20 cellular contexts compared by ENCODE assay signal in genomic region chr3:110811050-110811449, GRCh38.
A peak's percentile ranks its signal among the peaks of the same experiment; 100 is the strongest.
DNase-seq lines count a peak whose midpoint lies in the region; ATAC-seq, FAIRE-seq and TF ChIP-seq lines count a peak whose summit lies in the region.
"Had no signal": no experiment of that assay in that cellular context is flagged by ENCODE, and none has a peak within 500 bp of the region (broad histone marks: within the 10 kb centered on the region; RNA-seq: fewer than 3 reads in every experiment).

No MANE protein-coding gene starts in this region.

- H3K4me2 ChIP-seq in GM23248 (ENCODE audit: unreplicated experiment) = peak overlapping the region; percentile 48
- H3K4me2 ChIP-seq in astrocyte (ENCODE audit: low read length) = no peak overlapping the region
- H3K4me2 ChIP-seq in osteoblast (ENCODE audit: insufficient read depth, low read length) = no peak overlapping the region
- H3K4me2 ChIP-seq in hepatocyte = no peak overlapping the region

- 0 out of 2 replicates have a peak overlapping the region, but pooled peaks have one; percentile 1 for H2AFZ ChIP-seq in GM23248
- no peak overlapping the region for H2AFZ ChIP-seq in astrocyte (ENCODE audit: low read depth, low read length)
- no peak overlapping the region for H2AFZ ChIP-seq in osteoblast (ENCODE audit: low read length)
- no peak overlapping the region for H2AFZ ChIP-seq in hepatocyte

- no peak for ATAC-seq in GM18907 (IDR thresholded peaks at IDR 0.05; ENCODE audit: unreplicated experiment)
- ATAC-seq: activated naive CD8-positive, alpha-beta T cell treated with anti-CD3 and anti-CD28 coated beads, Interleukin-2, amount 50 U/mL, for 24 hours; left lung; stimulated activated naive B cell treated with anti-CD40 and anti-IgM and Interleukin-4, amounts not matched to agents 10 μg/mL and 1 μg/mL and 100 μg/mL, for 72 hours had no signal

- in situ Hi-C loops in GM23248 (cut with MboI) (no loop called here), KBM-7 (cut with MboI; ENCODE audit: low pct_unique_long_range_greater_than_20kb, low sequenced_read_pairs) (no loop called here)

- H3K36me3 ChIP-seq in GM23248 (ENCODE audit: low read depth) = no peaks in the 10 kb centered on the region
- no peaks in the 10 kb centered on the region for H3K36me3 ChIP-seq in astrocyte (ENCODE audit: insufficient read depth, low read length)
- H3K36me3 ChIP-seq in osteoblast (ENCODE audit: insufficient read depth, low read length) = no peaks in the 10 kb centered on the region
- H3K36me3 ChIP-seq in hepatocyte (replicated peaks; ENCODE audit: insufficient read depth, low read depth) = no peaks in the 10 kb centered on the region
- H3K36me3 ChIP-seq: left lung, right atrium auricular region, thyroid gland had no signal

- H3K27me3 ChIP-seq in GM23248 (replicated peaks; ENCODE audit: insufficient read depth) (no peaks in the 10 kb centered on the region), astrocyte (ENCODE audit: insufficient read depth, low read length) (no peaks in the 10 kb centered on the region), osteoblast (ENCODE audit: insufficient read depth, low read length) (no peaks in the 10 kb centered on the region), hepatocyte (no peaks in the 10 kb centered on the region)
- H3K27me3 ChIP-seq: left lung, right atrium auricular region, thyroid gland had no signal

- TF ChIP-seq CTCF in astrocyte (IDR thresholded peaks at IDR 0.05; ENCODE audit: insufficient read depth, low read depth, low read length) = no peak
- no peak for TF ChIP-seq CTCF in foreskin fibroblast (IDR thresholded peaks at IDR 0.05; ENCODE audit: low read depth, low read length)
- no peak for TF ChIP-seq CTCF in osteoblast (IDR thresholded peaks at IDR 0.05; ENCODE audit: extremely low read depth, low read depth, low read length)
- TF ChIP-seq CTCF in hepatocyte (IDR thresholded peaks at IDR 0.05; ENCODE audit: poor library complexity) = no peak

- H3F3A ChIP-seq in GM23248 (ENCODE audit: insufficient read depth) = peaks cover 35% of the 10 kb centered on the region

- H3K79me2 ChIP-seq in GM23248 (ENCODE audit: insufficient read depth) = no peaks in the 10 kb centered on the region
- no peaks in the 10 kb centered on the region for H3K79me2 ChIP-seq in astrocyte (ENCODE audit: insufficient read depth, low read length)
- no peaks in the 10 kb centered on the region for H3K79me2 ChIP-seq in osteoblast (ENCODE audit: insufficient read depth, low read length)
- no peaks in the 10 kb centered on the region for H3K79me2 ChIP-seq in hepatocyte

- H3K4me3 ChIP-seq in GM23248 = no peak overlapping the region
- H3K4me3 ChIP-seq in astrocyte (ENCODE audit: insufficient read depth, low read depth, low read length) = no peak overlapping the region
- no peak overlapping the region for H3K4me3 ChIP-seq in foreskin fibroblast (ENCODE audit: low read depth in 1 of 2, low read length in 2 of 2)
- H3K4me3 ChIP-seq in osteoblast (ENCODE audit: insufficient read depth, low read length) = no peak overlapping the region
- no peak overlapping the region for H3K4me3 ChIP-seq in hepatocyte
- H3K4me3 ChIP-seq: left lung, right atrium auricular region, thyroid gland had no signal

- H3K4me1 Mint-ChIP-seq in astrocyte (ENCODE audit: low read depth, unreplicated experiment) = peaks cover 50% of the 10 kb centered on the region
- H3K4me1 Mint-ChIP-seq: stimulated activated naive B cell treated with anti-CD40 and anti-IgM and Interleukin-4, amounts not matched to agents 10 μg/mL and 1 μg/mL and 100 μg/mL, for 72 hours had no signal

- peak overlapping the region; percentile 36 for H3K27ac Mint-ChIP-seq in astrocyte (ENCODE audit: unreplicated experiment)
- H3K27ac Mint-ChIP-seq: activated naive CD8-positive, alpha-beta T cell treated with anti-CD3 and anti-CD28 coated beads, Interleukin-2, amount 50 U/mL, for 24 hours; activated T-helper 2 cell treated with anti-CD3 and anti-CD28 coated beads, Interferon-gamma antibody, Interleukin-2, Interleukin-4, amounts not matched to agents 10 μg/mL and 5 μg/mL and 100 μg/mL, durations not matched to agents 14 hours and 24 hours and 36 hours; stimulated activated naive B cell treated with anti-CD40 and anti-IgM and Interleukin-4, amounts not matched to agents 10 μg/mL and 1 μg/mL and 100 μg/mL, for 72 hours had no signal

- no peaks in the 10 kb centered on the region for H3K36me3 Mint-ChIP-seq in astrocyte (ENCODE audit: low read depth, unreplicated experiment)
- H3K36me3 Mint-ChIP-seq: stimulated activated naive B cell treated with anti-CD40 and anti-IgM and Interleukin-4, amounts not matched to agents 10 μg/mL and 1 μg/mL and 100 μg/mL, for 72 hours had no signal

- H3K4me1 ChIP-seq in GM23248 (ENCODE audit: insufficient read depth) = peaks cover 66% of the 10 kb centered on the region
- peaks cover 38% of the 10 kb centered on the region for H3K4me1 ChIP-seq in astrocyte (ENCODE audit: insufficient read depth, low read length)
- peaks cover 43% of the 10 kb centered on the region for H3K4me1 ChIP-seq in osteoblast (ENCODE audit: insufficient read depth, low read length)
- H3K4me1 ChIP-seq in hepatocyte (ENCODE audit: insufficient read depth) = peaks cover 11% of the 10 kb centered on the region
- H3K4me1 ChIP-seq: left lung, right atrium auricular region, thyroid gland had no signal

- H3K27me3 Mint-ChIP-seq in astrocyte (ENCODE audit: low read depth, unreplicated experiment) = no peaks in the 10 kb centered on the region
- H3K27me3 Mint-ChIP-seq: stimulated activated naive B cell treated with anti-CD40 and anti-IgM and Interleukin-4, amounts not matched to agents 10 μg/mL and 1 μg/mL and 100 μg/mL, for 72 hours had no signal

- H3K9me2 ChIP-seq in GM23248 (ENCODE audit: insufficient read depth) (no peaks in the 10 kb centered on the region), hepatocyte (replicated peaks; ENCODE audit: insufficient read depth) (no peaks in the 10 kb centered on the region)

- FAIRE-seq in astrocyte (lab: Jason Lieb, UNC) = peak; percentile 93

- no peak overlapping the region for H3K4me3 Mint-ChIP-seq in astrocyte (ENCODE audit: unreplicated experiment)
- H3K4me3 Mint-ChIP-seq: activated naive CD8-positive, alpha-beta T cell treated with anti-CD3 and anti-CD28 coated beads, Interleukin-2, amount 50 U/mL, for 24 hours; stimulated activated naive B cell treated with anti-CD40 and anti-IgM and Interleukin-4, amounts not matched to agents 10 μg/mL and 1 μg/mL and 100 μg/mL, for 72 hours had no signal

- DNase-seq in GM23248 (peak; percentile 67), astrocyte (ENCODE audit: low read depth) (peak; percentile 75), foreskin fibroblast (peak; percentile 37 to 65), osteoblast (ENCODE audit: insufficient read length, low spot score, missing footprints) (no peak), KBM-7 (no peak), hepatocyte (ENCODE audit: low spot score) (no peak), DMS79 treated with DMSO at 0.1 percent for 48 hours (lab: John Stamatoyannopoulos, UW) (no peak)
- DNase-seq: activated CD4-positive, alpha-beta T cell treated with anti-CD3 and anti-CD28 coated beads for 48 hours; activated naive CD8-positive, alpha-beta T cell treated with anti-CD3 and anti-CD28 coated beads, Interleukin-2, amount 50 U/mL, for 24 hours; EL; left lung; NCI-H1105 treated with DMSO at 0.1 percent for 48 hours; NCI-H2081 treated with DMSO at 0.1 percent for 48 hours; nucleus accumbens; stimulated activated naive B cell treated with anti-CD40 and anti-IgM and Interleukin-4, amounts not matched to agents 10 μg/mL and 1 μg/mL and 100 μg/mL, for 72 hours; thyroid gland had no signal

- H4K20me1 ChIP-seq in GM23248 (ENCODE audit: insufficient read depth) (no peaks in the 10 kb centered on the region), astrocyte (ENCODE audit: insufficient read depth, low read length) (no peaks in the 10 kb centered on the region), osteoblast (ENCODE audit: insufficient read depth, low read length) (no peaks in the 10 kb centered on the region), hepatocyte (ENCODE audit: insufficient read depth, poor library complexity, severe bottlenecking) (no peaks in the 10 kb centered on the region)

- no peaks in the 10 kb centered on the region for H3K9me3 Mint-ChIP-seq in astrocyte (ENCODE audit: unreplicated experiment)
- H3K9me3 Mint-ChIP-seq: activated naive CD8-positive, alpha-beta T cell treated with anti-CD3 and anti-CD28 coated beads, Interleukin-2, amount 50 U/mL, for 24 hours; activated T-helper 2 cell treated with anti-CD3 and anti-CD28 coated beads, Interferon-gamma antibody, Interleukin-2, Interleukin-4, amounts not matched to agents 10 μg/mL and 5 μg/mL and 100 μg/mL, durations not matched to agents 14 hours and 24 hours and 36 hours had no signal

- peak overlapping the region; percentile 83 for H3K27ac ChIP-seq in GM23248
- H3K27ac ChIP-seq in astrocyte (ENCODE audit: low read depth, low read length) = peak overlapping the region; percentile 47
- H3K27ac ChIP-seq in osteoblast (ENCODE audit: low read depth, low read length) = peak overlapping the region; percentile 78
- H3K27ac ChIP-seq in hepatocyte = no peak overlapping the region
- H3K27ac ChIP-seq: left lung, right atrium auricular region, RWPE1, thyroid gland had no signal

- H3K9ac ChIP-seq in GM23248 (peak overlapping the region; percentile 49), astrocyte (ENCODE audit: low read length) (no peak overlapping the region)

- H3K9me3 ChIP-seq in GM23248 (ENCODE audit: low read depth) (no peaks in the 10 kb centered on the region), astrocyte (ENCODE audit: insufficient read depth, low read depth, low read length) (no peaks in the 10 kb centered on the region), osteoblast (ENCODE audit: low read depth, low read length) (no peaks in the 10 kb centered on the region), hepatocyte (ENCODE audit: low read depth) (no peaks in the 10 kb centered on the region)
- H3K9me3 ChIP-seq: left lung, right atrium auricular region, thyroid gland had no signal

Comparison
In these comparisons a context has a peak if more than half of its experiments do, and no peak if none do; other contexts are left out.
1. DNase-seq: peak in GM23248 (single experiment), astrocyte (single experiment) and foreskin fibroblast (2 of 2); none in osteoblast (single experiment), KBM-7 (single experiment), hepatocyte (single experiment) and DMS79 treated with DMSO at 0.1 percent for 48 hours (single experiment).